ENCODE assay signal across 2 cellular contexts in the genomic region with DNA sequence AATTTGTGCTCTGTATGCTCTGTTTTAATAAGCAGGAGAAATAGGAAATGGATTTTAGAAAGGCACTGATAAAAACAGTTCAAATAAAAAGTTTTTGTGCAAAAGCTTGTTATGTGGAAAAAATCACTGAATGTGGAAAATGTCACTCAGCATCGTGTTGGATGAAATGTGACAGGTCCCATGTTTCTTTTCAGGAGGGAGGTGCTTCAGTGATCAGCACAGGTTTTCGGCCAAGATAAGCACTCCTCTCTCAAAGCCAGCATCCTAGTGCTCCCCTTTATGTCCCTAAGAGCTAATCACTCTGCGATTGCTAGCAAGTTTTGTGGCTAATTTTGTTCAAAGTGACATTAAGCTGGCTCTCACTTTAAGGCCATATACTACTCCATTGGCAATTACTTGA.
A peak's percentile ranks its signal among the peaks of the same experiment; 100 is the strongest.
TF ChIP-seq lines count a peak whose summit lies in the region.

No MANE protein-coding gene starts in this region.

TF ChIP-seq in SK-N-SH, 30 proteins besides CTCF, POLR2A, EP300 and RAD21:
- TF ChIP-seq POLR2AphosphoS5 (IDR thresholded peaks at IDR 0.05; ENCODE audit: low read depth, low read length): no peak
- TF ChIP-seq MXI1 (IDR thresholded peaks at IDR 0.05; ENCODE audit: low read depth, low read length): 0 out of 2 replicates have a peak, but pooled peaks have one; percentile 37
- no peak for TF ChIP-seq TEAD4 (IDR thresholded peaks at IDR 0.05; ENCODE audit: borderline replicate concordance, insufficient read depth)
- no peak for TF ChIP-seq YY1 (IDR thresholded peaks at IDR 0.05; ENCODE audit: low read depth)
- no peak for TF ChIP-seq RXRA (IDR thresholded peaks at IDR 0.05; ENCODE audit: borderline replicate concordance, low read depth)
- TF ChIP-seq, protein P1, sequence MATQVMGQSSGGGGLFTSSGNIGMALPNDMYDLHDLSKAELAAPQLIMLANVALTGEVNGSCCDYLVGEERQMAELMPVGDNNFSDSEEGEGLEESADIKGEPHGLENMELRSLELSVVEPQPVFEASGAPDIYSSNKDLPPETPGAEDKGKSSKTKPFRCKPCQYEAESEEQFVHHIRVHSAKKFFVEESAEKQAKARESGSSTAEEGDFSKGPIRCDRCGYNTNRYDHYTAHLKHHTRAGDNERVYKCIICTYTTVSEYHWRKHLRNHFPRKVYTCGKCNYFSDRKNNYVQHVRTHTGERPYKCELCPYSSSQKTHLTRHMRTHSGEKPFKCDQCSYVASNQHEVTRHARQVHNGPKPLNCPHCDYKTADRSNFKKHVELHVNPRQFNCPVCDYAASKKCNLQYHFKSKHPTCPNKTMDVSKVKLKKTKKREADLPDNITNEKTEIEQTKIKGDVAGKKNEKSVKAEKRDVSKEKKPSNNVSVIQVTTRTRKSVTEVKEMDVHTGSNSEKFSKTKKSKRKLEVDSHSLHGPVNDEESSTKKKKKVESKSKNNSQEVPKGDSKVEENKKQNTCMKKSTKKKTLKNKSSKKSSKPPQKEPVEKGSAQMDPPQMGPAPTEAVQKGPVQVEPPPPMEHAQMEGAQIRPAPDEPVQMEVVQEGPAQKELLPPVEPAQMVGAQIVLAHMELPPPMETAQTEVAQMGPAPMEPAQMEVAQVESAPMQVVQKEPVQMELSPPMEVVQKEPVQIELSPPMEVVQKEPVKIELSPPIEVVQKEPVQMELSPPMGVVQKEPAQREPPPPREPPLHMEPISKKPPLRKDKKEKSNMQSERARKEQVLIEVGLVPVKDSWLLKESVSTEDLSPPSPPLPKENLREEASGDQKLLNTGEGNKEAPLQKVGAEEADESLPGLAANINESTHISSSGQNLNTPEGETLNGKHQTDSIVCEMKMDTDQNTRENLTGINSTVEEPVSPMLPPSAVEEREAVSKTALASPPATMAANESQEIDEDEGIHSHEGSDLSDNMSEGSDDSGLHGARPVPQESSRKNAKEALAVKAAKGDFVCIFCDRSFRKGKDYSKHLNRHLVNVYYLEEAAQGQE (IDR thresholded peaks at IDR 0.05; ENCODE audit: low read depth, low read length): no peak
- TF ChIP-seq TCF12 (IDR thresholded peaks at IDR 0.05): peak; percentile 28; the same call in 1 of the 2 replicates
- peak; percentile 69 for TF ChIP-seq GATA2 (CRISPR knock-in tag; IDR thresholded peaks at IDR 0.05)
- peak; percentile 26 for TF ChIP-seq CHD2 (IDR thresholded peaks at IDR 0.05; ENCODE audit: low read length, partially characterized antibody)
- TF ChIP-seq, protein P2, sequence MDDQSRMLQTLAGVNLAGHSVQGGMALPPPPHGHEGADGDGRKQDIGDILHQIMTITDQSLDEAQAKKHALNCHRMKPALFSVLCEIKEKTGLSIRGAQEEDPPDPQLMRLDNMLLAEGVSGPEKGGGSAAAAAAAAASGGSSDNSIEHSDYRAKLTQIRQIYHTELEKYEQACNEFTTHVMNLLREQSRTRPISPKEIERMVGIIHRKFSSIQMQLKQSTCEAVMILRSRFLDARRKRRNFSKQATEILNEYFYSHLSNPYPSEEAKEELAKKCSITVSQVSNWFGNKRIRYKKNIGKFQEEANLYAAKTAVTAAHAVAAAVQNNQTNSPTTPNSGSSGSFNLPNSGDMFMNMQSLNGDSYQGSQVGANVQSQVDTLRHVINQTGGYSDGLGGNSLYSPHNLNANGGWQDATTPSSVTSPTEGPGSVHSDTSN (IDR thresholded peaks at IDR 0.05): peak; percentile 34
TF ChIP-seq in SK-N-SH: peak in this region for 5.

TF ChIP-seq in K562, 482 proteins besides CTCF, POLR2A, EP300 and RAD21 (continues in another document):
- TF ChIP-seq, protein P3, sequence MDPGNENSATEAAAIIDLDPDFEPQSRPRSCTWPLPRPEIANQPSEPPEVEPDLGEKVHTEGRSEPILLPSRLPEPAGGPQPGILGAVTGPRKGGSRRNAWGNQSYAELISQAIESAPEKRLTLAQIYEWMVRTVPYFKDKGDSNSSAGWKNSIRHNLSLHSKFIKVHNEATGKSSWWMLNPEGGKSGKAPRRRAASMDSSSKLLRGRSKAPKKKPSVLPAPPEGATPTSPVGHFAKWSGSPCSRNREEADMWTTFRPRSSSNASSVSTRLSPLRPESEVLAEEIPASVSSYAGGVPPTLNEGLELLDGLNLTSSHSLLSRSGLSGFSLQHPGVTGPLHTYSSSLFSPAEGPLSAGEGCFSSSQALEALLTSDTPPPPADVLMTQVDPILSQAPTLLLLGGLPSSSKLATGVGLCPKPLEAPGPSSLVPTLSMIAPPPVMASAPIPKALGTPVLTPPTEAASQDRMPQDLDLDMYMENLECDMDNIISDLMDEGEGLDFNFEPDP (CRISPR knock-in tag; IDR thresholded peaks at IDR 0.05): no peak
- TF ChIP-seq ZNF41 (CRISPR knock-in tag; conservative IDR thresholded peaks at IDR 0.05) (no peak), SP1 (CRISPR knock-in tag; IDR thresholded peaks at IDR 0.05) (no peak), SMAD1 (IDR thresholded peaks at IDR 0.05; ENCODE audit: low read depth, low read length, partially characterized antibody) (no peak), ZNF57 (CRISPR knock-in tag; IDR thresholded peaks at IDR 0.05) (no peak), TOE1 (IDR thresholded peaks at IDR 0.05; ENCODE audit: borderline replicate concordance) (no peak), TOE1 (CRISPR knock-in tag; IDR thresholded peaks at IDR 0.05; ENCODE audit: borderline replicate concordance, low read depth) (no peak), ZNF24 (IDR thresholded peaks at IDR 0.05) (no peak), GABPB1 (CRISPR knock-in tag; IDR thresholded peaks at IDR 0.05) (no peak), CBFA2T2 (conservative IDR thresholded peaks at IDR 0.05) (0 out of 2 replicates have a peak, but pooled peaks have one; percentile 26), ARID1B (IDR thresholded peaks at IDR 0.05) (peak; percentile 65), ZNF217 (CRISPR knock-in tag; IDR thresholded peaks at IDR 0.05) (no peak), ZFP30 (CRISPR knock-in tag; IDR thresholded peaks at IDR 0.05; ENCODE audit: borderline replicate concordance) (no peak), TCF3 (CRISPR knock-in tag; IDR thresholded peaks at IDR 0.05) (peak; percentile 75), ASH1L (IDR thresholded peaks at IDR 0.05; ENCODE audit: borderline replicate concordance, low read depth, partially characterized antibody) (no peak), ZNF695 (CRISPR knock-in tag; IDR thresholded peaks at IDR 0.05) (no peak), POLR3A (IDR thresholded peaks at IDR 0.05; ENCODE audit: borderline replicate concordance, extremely low read depth, insufficient read depth, insufficient read length) (no peak), MCM2 (IDR thresholded peaks at IDR 0.05; ENCODE audit: low read depth) (no peak), ZNF232 (CRISPR knock-in tag; IDR thresholded peaks at IDR 0.05) (no peak), ZNF79 (CRISPR knock-in tag; IDR thresholded peaks at IDR 0.05; ENCODE audit: low read depth) (no peak), MEIS2 (IDR thresholded peaks at IDR 0.05; ENCODE audit: partially characterized antibody) (peak; percentile 80), ELF4 (CRISPR knock-in tag; IDR thresholded peaks at IDR 0.05) (no peak), GTF2E2 (tag; IDR thresholded peaks at IDR 0.05) (no peak), RFX5 (IDR thresholded peaks at IDR 0.05; ENCODE audit: low read depth, low read length) (no peak), CBFA2T3 (IDR thresholded peaks at IDR 0.05) (peak; percentile 70), POLR2G (IDR thresholded peaks at IDR 0.05; ENCODE audit: low read depth, low read length) (no peak), TEAD4 (IDR thresholded peaks at IDR 0.05; ENCODE audit: low read length) (peak; percentile 29; the same call in 1 of the 2 replicates), TEAD4 (CRISPR knock-in tag; IDR thresholded peaks at IDR 0.05; ENCODE audit: borderline replicate concordance) (no peak), ZNF165 (CRISPR knock-in tag; IDR thresholded peaks at IDR 0.05; ENCODE audit: borderline replicate concordance) (no peak), HDAC2 (IDR thresholded peaks at IDR 0.05) (no peak), HIVEP1 (CRISPR knock-in tag; IDR thresholded peaks at IDR 0.05) (no peak)
- TF ChIP-seq, protein P4, sequence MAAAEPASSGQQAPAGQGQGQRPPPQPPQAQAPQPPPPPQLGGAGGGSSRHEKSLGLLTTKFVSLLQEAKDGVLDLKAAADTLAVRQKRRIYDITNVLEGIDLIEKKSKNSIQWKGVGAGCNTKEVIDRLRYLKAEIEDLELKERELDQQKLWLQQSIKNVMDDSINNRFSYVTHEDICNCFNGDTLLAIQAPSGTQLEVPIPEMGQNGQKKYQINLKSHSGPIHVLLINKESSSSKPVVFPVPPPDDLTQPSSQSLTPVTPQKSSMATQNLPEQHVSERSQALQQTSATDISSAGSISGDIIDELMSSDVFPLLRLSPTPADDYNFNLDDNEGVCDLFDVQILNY (CRISPR knock-in tag; IDR thresholded peaks at IDR 0.05): no peak
- TF ChIP-seq, protein P5, sequence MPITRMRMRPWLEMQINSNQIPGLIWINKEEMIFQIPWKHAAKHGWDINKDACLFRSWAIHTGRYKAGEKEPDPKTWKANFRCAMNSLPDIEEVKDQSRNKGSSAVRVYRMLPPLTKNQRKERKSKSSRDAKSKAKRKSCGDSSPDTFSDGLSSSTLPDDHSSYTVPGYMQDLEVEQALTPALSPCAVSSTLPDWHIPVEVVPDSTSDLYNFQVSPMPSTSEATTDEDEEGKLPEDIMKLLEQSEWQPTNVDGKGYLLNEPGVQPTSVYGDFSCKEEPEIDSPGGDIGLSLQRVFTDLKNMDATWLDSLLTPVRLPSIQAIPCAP (CRISPR knock-in tag; IDR thresholded peaks at IDR 0.05; ENCODE audit: borderline replicate concordance): no peak
- TF ChIP-seq, protein P6, sequence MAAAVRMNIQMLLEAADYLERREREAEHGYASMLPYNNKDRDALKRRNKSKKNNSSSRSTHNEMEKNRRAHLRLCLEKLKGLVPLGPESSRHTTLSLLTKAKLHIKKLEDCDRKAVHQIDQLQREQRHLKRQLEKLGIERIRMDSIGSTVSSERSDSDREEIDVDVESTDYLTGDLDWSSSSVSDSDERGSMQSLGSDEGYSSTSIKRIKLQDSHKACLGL (CRISPR knock-in tag; IDR thresholded peaks at IDR 0.05; ENCODE audit: borderline replicate concordance, poor library complexity, severe bottlenecking): no peak
- TF ChIP-seq, protein P7, sequence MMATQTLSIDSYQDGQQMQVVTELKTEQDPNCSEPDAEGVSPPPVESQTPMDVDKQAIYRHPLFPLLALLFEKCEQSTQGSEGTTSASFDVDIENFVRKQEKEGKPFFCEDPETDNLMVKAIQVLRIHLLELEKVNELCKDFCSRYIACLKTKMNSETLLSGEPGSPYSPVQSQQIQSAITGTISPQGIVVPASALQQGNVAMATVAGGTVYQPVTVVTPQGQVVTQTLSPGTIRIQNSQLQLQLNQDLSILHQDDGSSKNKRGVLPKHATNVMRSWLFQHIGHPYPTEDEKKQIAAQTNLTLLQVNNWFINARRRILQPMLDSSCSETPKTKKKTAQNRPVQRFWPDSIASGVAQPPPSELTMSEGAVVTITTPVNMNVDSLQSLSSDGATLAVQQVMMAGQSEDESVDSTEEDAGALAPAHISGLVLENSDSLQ (IDR thresholded peaks at IDR 0.05): peak; percentile 56; the same call in 1 of the 2 replicates
- TF ChIP-seq, protein P8, sequence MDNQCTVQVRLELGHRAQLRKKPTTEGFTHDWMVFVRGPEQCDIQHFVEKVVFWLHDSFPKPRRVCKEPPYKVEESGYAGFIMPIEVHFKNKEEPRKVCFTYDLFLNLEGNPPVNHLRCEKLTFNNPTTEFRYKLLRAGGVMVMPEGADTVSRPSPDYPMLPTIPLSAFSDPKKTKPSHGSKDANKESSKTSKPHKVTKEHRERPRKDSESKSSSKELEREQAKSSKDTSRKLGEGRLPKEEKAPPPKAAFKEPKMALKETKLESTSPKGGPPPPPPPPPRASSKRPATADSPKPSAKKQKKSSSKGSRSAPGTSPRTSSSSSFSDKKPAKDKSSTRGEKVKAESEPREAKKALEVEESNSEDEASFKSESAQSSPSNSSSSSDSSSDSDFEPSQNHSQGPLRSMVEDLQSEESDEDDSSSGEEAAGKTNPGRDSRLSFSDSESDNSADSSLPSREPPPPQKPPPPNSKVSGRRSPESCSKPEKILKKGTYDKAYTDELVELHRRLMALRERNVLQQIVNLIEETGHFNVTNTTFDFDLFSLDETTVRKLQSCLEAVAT (IDR thresholded peaks at IDR 0.05): no peak
- TF ChIP-seq, protein P9, sequence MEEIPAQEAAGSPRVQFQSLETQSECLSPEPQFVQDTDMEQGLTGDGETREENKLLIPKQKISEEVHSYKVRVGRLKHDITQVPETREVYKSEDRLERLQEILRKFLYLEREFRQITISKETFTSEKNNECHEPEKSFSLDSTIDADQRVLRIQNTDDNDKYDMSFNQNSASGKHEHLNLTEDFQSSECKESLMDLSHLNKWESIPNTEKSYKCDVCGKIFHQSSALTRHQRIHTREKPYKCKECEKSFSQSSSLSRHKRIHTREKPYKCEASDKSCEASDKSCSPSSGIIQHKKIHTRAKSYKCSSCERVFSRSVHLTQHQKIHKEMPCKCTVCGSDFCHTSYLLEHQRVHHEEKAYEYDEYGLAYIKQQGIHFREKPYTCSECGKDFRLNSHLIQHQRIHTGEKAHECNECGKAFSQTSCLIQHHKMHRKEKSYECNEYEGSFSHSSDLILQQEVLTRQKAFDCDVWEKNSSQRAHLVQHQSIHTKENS (CRISPR knock-in tag; IDR thresholded peaks at IDR 0.05): no peak
- TF ChIP-seq, protein P10, sequence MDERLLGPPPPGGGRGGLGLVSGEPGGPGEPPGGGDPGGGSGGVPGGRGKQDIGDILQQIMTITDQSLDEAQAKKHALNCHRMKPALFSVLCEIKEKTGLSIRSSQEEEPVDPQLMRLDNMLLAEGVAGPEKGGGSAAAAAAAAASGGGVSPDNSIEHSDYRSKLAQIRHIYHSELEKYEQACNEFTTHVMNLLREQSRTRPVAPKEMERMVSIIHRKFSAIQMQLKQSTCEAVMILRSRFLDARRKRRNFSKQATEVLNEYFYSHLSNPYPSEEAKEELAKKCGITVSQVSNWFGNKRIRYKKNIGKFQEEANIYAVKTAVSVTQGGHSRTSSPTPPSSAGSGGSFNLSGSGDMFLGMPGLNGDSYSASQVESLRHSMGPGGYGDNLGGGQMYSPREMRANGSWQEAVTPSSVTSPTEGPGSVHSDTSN (CRISPR knock-in tag; IDR thresholded peaks at IDR 0.05; ENCODE audit: low read depth): no peak
- TF ChIP-seq, protein P10 (tag; conservative IDR thresholded peaks at IDR 0.05; ENCODE audit: low read depth): peak; percentile 63
